Comparison of ENCODE assay signal across 24 cellular contexts in the genomic region with DNA sequence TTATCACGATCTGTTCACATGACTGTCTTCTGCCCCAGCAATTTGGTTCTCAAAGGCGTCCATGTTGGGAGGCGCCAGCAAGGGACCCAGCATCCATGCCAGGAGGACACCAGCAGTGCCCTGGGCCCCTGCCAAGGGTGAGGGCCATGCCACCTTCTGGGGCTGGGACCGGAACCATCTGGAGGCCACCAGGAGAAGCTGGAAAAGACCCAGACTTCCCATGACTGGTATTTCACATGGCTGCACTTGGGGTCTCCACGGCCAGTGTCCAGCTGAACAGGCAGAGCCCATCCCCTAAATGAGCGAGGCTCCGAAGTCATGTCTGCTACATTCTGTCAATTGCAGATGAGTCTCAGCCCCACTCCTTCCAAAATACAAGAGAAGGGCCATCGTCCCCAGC.
"Had no signal": no experiment of that assay in that cellular context is flagged by ENCODE, and none has a peak within 500 bp of the region (broad histone marks: within the 10 kb centered on the region; RNA-seq: fewer than 3 reads in every experiment).

No MANE protein-coding gene starts in this region.

- H3K9me3 ChIP-seq: esophagus squamous epithelium, neutrophil, prostate gland, right atrium auricular region, sigmoid colon, thoracic aorta, tibial nerve, upper lobe of left lung, uterus had no signal

- H3K27ac Mint-ChIP-seq: effector memory CD8-positive, alpha-beta T cell; natural killer cell; stimulated activated naive B cell treated with anti-CD40 and anti-IgM and Interleukin-4, amounts not matched to agents 10 μg/mL and 1 μg/mL and 100 μg/mL, for 72 hours; stimulated activated naive CD8-positive, alpha-beta T cell treated with anti-CD3 and anti-CD28 coated beads, Interleukin-15, Interleukin-2, amounts not matched to agents 100 ng/mL and 50 ng/mL, for 24 hours had no signal

- H3K4me1 ChIP-seq: esophagus squamous epithelium, prostate gland, right atrium auricular region, sigmoid colon, uterus had no signal

- H3K9ac ChIP-seq: parathyroid adenoma had no signal

- H3K36me3 ChIP-seq: esophagus squamous epithelium, neutrophil, prostate gland, right atrium auricular region, sigmoid colon, thoracic aorta, tibial nerve, upper lobe of left lung, uterus had no signal

- H3K36me3 Mint-ChIP-seq: natural killer cell; stimulated activated naive B cell treated with anti-CD40 and anti-IgM and Interleukin-4, amounts not matched to agents 10 μg/mL and 1 μg/mL and 100 μg/mL, for 72 hours had no signal

- FAIRE-seq: endometrium, keratinocyte had no signal

- H3K79me2 ChIP-seq: parathyroid adenoma had no signal

- ATAC-seq: effector memory CD8-positive, alpha-beta T cell; left lobe of liver; natural killer cell; stimulated activated naive B cell treated with anti-CD40 and anti-IgM and Interleukin-4, amounts not matched to agents 10 μg/mL and 1 μg/mL and 100 μg/mL, for 72 hours had no signal

- H3K9me3 Mint-ChIP-seq: central memory CD8-positive, alpha-beta T cell; effector memory CD8-positive, alpha-beta T cell; natural killer cell; stimulated activated naive B cell treated with anti-CD40 and anti-IgM and Interleukin-4, amounts not matched to agents 10 μg/mL and 1 μg/mL and 100 μg/mL, for 72 hours; stimulated activated naive CD8-positive, alpha-beta T cell treated with anti-CD3 and anti-CD28 coated beads, Interleukin-15, Interleukin-2, amounts not matched to agents 100 ng/mL and 50 ng/mL, for 24 hours had no signal

- H3K4me3 ChIP-seq: esophagus squamous epithelium, prostate gland, right atrium auricular region, sigmoid colon, thoracic aorta, tibial nerve, upper lobe of left lung, uterus had no signal

- H3K27me3 ChIP-seq: esophagus squamous epithelium, neutrophil, right atrium auricular region, sigmoid colon, tibial nerve, upper lobe of left lung, uterus had no signal

- H3K27ac ChIP-seq: esophagus squamous epithelium, neutrophil, parathyroid adenoma, prostate gland, right atrium auricular region, sigmoid colon, thoracic aorta, tibial nerve, upper lobe of left lung, uterus had no signal

- H3K27me3 Mint-ChIP-seq: stimulated activated naive B cell treated with anti-CD40 and anti-IgM and Interleukin-4, amounts not matched to agents 10 μg/mL and 1 μg/mL and 100 μg/mL, for 72 hours had no signal

- DNase-seq: cortex of kidney; effector memory CD8-positive, alpha-beta T cell; erythroblast; esophagus squamous epithelium; foreskin melanocyte; hypothalamus; natural killer cell; stimulated activated CD4-positive, alpha-beta T cell treated with anti-CD3 and anti-CD28 coated beads, Interleukin-15, amount 100 ng/mL, for 24 hours; stimulated activated CD4-positive, alpha-beta T cell treated with anti-CD3 and anti-CD28 coated beads, Interleukin-2, amount 100 ng/mL, for 48 hours; stimulated activated naive B cell treated with anti-CD40 and anti-IgM and Interleukin-4, amounts not matched to agents 10 μg/mL and 1 μg/mL and 100 μg/mL, for 72 hours; upper lobe of left lung; uterus had no signal

- H3K4me3 Mint-ChIP-seq: central memory CD8-positive, alpha-beta T cell; effector memory CD8-positive, alpha-beta T cell; natural killer cell; stimulated activated naive B cell treated with anti-CD40 and anti-IgM and Interleukin-4, amounts not matched to agents 10 μg/mL and 1 μg/mL and 100 μg/mL, for 72 hours; stimulated activated naive CD8-positive, alpha-beta T cell treated with anti-CD3 and anti-CD28 coated beads, Interleukin-15, Interleukin-2, amounts not matched to agents 100 ng/mL and 50 ng/mL, for 24 hours had no signal

- H3K4me1 Mint-ChIP-seq: central memory CD8-positive, alpha-beta T cell; natural killer cell had no signal
